ENCODE assay signal across 10 cellular contexts in genomic region chr3:67678665-67679064, GRCh38. TPM values are rescaled to one million over a fixed set of nuclear protein-coding genes. Genes with fewer than 3 reads are reported as not detected.
A peak's percentile ranks its signal among the peaks of the same experiment; 100 is the strongest.
DNase-seq lines count a peak whose midpoint lies in the region; ATAC-seq and TF ChIP-seq lines count a peak whose summit lies in the region.
"Had no signal": no experiment of that assay in that cellular context is flagged by ENCODE, and none has a peak within 500 bp of the region (broad histone marks: within the 10 kb centered on the region; RNA-seq: fewer than 3 reads in every experiment).

No MANE protein-coding gene starts in this region.

- H4K20me1 ChIP-seq in DND-41 (ENCODE audit: insufficient read depth, low read length) = no peaks in the 10 kb centered on the region

- peak; percentile 5 for DNase-seq in DND-41
- DNase-seq in T-cell = peak in 7 of 34 experiments; percentile 2 to 26 (median 9)
- no peak for DNase-seq in activated CD8-positive, alpha-beta memory T cell treated with anti-CD3 and anti-CD28 coated beads, Interleukin-2, amount 50 U/mL, for 48 hours
- DNase-seq in AG08395 (ENCODE audit: low spot score) = no peak
- no peak for DNase-seq in NCI-H748 treated with DMSO at 0.1 percent for 48 hours (lab: John Stamatoyannopoulos, UW)
- DNase-seq: DMS153 had no signal

- no peak for TF ChIP-seq CTCF in DND-41 (IDR thresholded peaks at IDR 0.05; ENCODE audit: borderline replicate concordance, extremely low read depth, low read length, poor library complexity, severe bottlenecking)

- H3K27ac ChIP-seq in DND-41 (ENCODE audit: low read length) = no peak overlapping the region

- H3K27me3 ChIP-seq in DND-41 (ENCODE audit: insufficient read depth, low read length, poor library complexity) = no peaks in the 10 kb centered on the region

- H3K79me2 ChIP-seq in DND-41 (ENCODE audit: insufficient read depth, low read length) = no peaks in the 10 kb centered on the region

- no peaks in the 10 kb centered on the region; the same call in 1 of the 2 replicates for H3K4me1 ChIP-seq in DND-41 (ENCODE audit: insufficient read depth, low read length)

- H3K9ac ChIP-seq in DND-41 (ENCODE audit: low read depth, low read length) = no peak overlapping the region

- POLR2A ChIA-PET in T-cell (lab: Charles Lee) = interaction anchor here (0.6 to 0.7 kb wide), 2 partner anchors 13 to 812 kb away, joined by 3 read pairs; no protein-coding TSS in a partner anchor

- H3K9me3 Mint-ChIP-seq in T-cell = peaks cover 0 to 7% (median 4%) of the 10 kb centered on the region in 3 donors

- ATAC-seq in DND-41 (ENCODE audit: insufficient read depth, low read depth) (peak; percentile 62; the same call in 2 of the 3 replicates), GM18868 (IDR thresholded peaks at IDR 0.05; ENCODE audit: unreplicated experiment) (peak; percentile 95), HG02852 (IDR thresholded peaks at IDR 0.05; ENCODE audit: unreplicated experiment) (peak; percentile 95), T-cell (replicated peaks in 1 of 4) (peak; percentile 81 to 91 (median 84)), GM18873 (IDR thresholded peaks at IDR 0.05; ENCODE audit: low FRiP score, unreplicated experiment) (no peak)
- ATAC-seq: GM23338 had no signal

- no peaks in the 10 kb centered on the region for H3K36me3 ChIP-seq in DND-41 (ENCODE audit: insufficient read depth, low read length)

- H3K4me2 ChIP-seq in DND-41 (ENCODE audit: insufficient read depth, low read length) = no peak overlapping the region
- H3K4me2 ChIP-seq: GM23338 had no signal

- H3K27ac Mint-ChIP-seq in T-cell = peak overlapping the region; percentile 86 to 87
- H3K27ac Mint-ChIP-seq: GM23338 had no signal

- no peak overlapping the region for H2AFZ ChIP-seq in DND-41 (ENCODE audit: low read depth, low read length)
- H2AFZ ChIP-seq: GM23338 had no signal

- peaks cover 3% of the 10 kb centered on the region for H3K36me3 Mint-ChIP-seq in T-cell

- H3K4me3 ChIP-seq in DND-41 (ENCODE audit: low read depth in 1 of 2, low read length in 2 of 2) = no peak overlapping the region
- H3K4me3 ChIP-seq: GM23338 had no signal

- CTCF ChIA-PET in T-cell (lab: Charles Lee) = interaction anchor here in 1 of 2 donors (0.7 kb wide), 1 partner anchor 17 kb away, joined by 6 read pairs; no protein-coding TSS in a partner anchor

- H3K4me1 Mint-ChIP-seq in T-cell = peaks cover 34 to 49% (median 41%) of the 10 kb centered on the region in 3 donors

- H3K27me3 Mint-ChIP-seq in T-cell = no peaks in the 10 kb centered on the region

- no peaks in the 10 kb centered on the region for H3K9me3 ChIP-seq in DND-41 (ENCODE audit: insufficient read depth, low read length, severe bottlenecking)

- H3K4me3 Mint-ChIP-seq in T-cell = peak overlapping the region in 1 of 3 donors; percentile 30
- H3K4me3 Mint-ChIP-seq: GM23338 had no signal

RNA-seq across cellular contexts. Expression of gene SUCLG2, which starts 24.3 kb away (rescaled TPM):
- 10 to 100 TPM; 45.6 to 65.9 (median 49.5) TPM for total RNA-seq in T-cell
